24 cellular contexts compared by ENCODE assay signal in genomic region chr5:159911349-159911748, GRCh38. TPM values are rescaled to one million over a fixed set of nuclear protein-coding genes. Genes with fewer than 3 reads are reported as not detected.
DNase-seq lines count a peak whose midpoint lies in the region; ATAC-seq, FAIRE-seq and TF ChIP-seq lines count a peak whose summit lies in the region.
"Had no signal": no experiment of that assay in that cellular context is flagged by ENCODE, and none has a peak within 500 bp of the region (broad histone marks: within the 10 kb centered on the region; RNA-seq: fewer than 3 reads in every experiment).

No MANE protein-coding gene starts in this region.

- no peak for FAIRE-seq in HepG2 (lab: Jason Lieb, UNC)

- no TSS peak for BruUV-seq in HepG2 (replicated peaks; lab: Mats Ljungman, UMichigan)

- ATAC-seq in HepG2 (no peak), esophagus mucosa (no peak)

- no peak overlapping the region for H2AFZ ChIP-seq in HepG2 (ENCODE audit: low read length)

- TF ChIP-seq CTCF in liver (IDR thresholded peaks at IDR 0.05; ENCODE audit: low read depth, low read length, missing input control), result no peak
- TF ChIP-seq CTCF in HepG2 (CRISPR knock-in tag; IDR thresholded peaks at IDR 0.05), result no peak

- H3K9me3 ChIP-seq in liver (ENCODE audit: control insufficient read depth in 4 of 4, low read length in 3 of 4) (no peaks in the 10 kb centered on the region), HepG2 (ENCODE audit: low read length) (no peaks in the 10 kb centered on the region)
- H3K9me3 ChIP-seq: adrenal gland, BLaER1, uterus had no signal

- H3K27me3 ChIP-seq in liver (ENCODE audit: control insufficient read depth in 4 of 4, insufficient read depth in 4 of 4, low read length in 3 of 4) (no peaks in the 10 kb centered on the region), HepG2 (ENCODE audit: control insufficient read depth in 1 of 2, insufficient read depth in 2 of 2, low read length in 2 of 2) (peaks cover 1 to 11% of the 10 kb centered on the region in 2 experiments; a peak in 3 of 5 replicates)
- H3K27me3 ChIP-seq: adrenal gland, uterus had no signal

- no peaks in the 10 kb centered on the region for H3K36me3 ChIP-seq in liver (ENCODE audit: control insufficient read depth in 4 of 4, insufficient read depth in 3 of 4, low read depth in 1 of 4, low read length in 3 of 4)
- no peaks in the 10 kb centered on the region for H3K36me3 ChIP-seq in HepG2 (replicated peaks in 1 of 2; ENCODE audit: control insufficient read depth in 1 of 2, insufficient read depth in 2 of 2, low read length in 2 of 2)
- H3K36me3 ChIP-seq: adrenal gland, BLaER1, uterus had no signal

- no peak overlapping the region for H3K4me2 ChIP-seq in HepG2 (ENCODE audit: low read depth, low read length)
- H3K4me2 ChIP-seq: BLaER1 had no signal

- TF ChIP-seq POLR2A in HepG2 (IDR thresholded peaks at IDR 0.05; ENCODE audit: insufficient read depth in 1 of 2, low read depth in 2 of 2, low read length in 2 of 2), result no peak

- intact Hi-C loops in HepG2 (cut with micrococcal nuclease; ENCODE audit: unreplicated experiment), result loop anchor here (10.0 kb wide), 1 partner anchor 397 kb away; no protein-coding TSS in a partner anchor

- CTCF ChIA-PET in HepG2 (lab: Yijun Ruan, JAX; ENCODE audit: low intra/inter-chr PET ratio, low total read pairs), result no interaction called here

- H3K27ac ChIP-seq in liver (ENCODE audit: low read depth in 1 of 2, low read length in 2 of 2) (peak overlapping the region; percentile 89 to 94), HepG2 (ENCODE audit: extremely low read length, insufficient read depth, low read length) (no peak overlapping the region)
- H3K27ac ChIP-seq: BLaER1, HL-60 had no signal

- peak overlapping the region in 1 of 2 donors; percentile 65 for H3K9ac ChIP-seq in liver (ENCODE audit: low read depth in 1 of 2, low read length in 2 of 2)
- no peak overlapping the region for H3K9ac ChIP-seq in HepG2 (ENCODE audit: insufficient read depth, low read depth, low read length)
- H3K9ac ChIP-seq: BLaER1 had no signal

- H3K4me1 ChIP-seq in liver (ENCODE audit: control insufficient read depth in 4 of 4, insufficient read depth in 4 of 4, low read length in 3 of 4) (peaks cover 9 to 67% (median 56%) of the 10 kb centered on the region in 4 donors), HepG2 (ENCODE audit: insufficient read depth, low read length) (no peaks in the 10 kb centered on the region)
- H3K4me1 ChIP-seq: BLaER1, uterus had no signal

- 59% methylated on average over 4 of the region's 4 CpGs for WGBS in liver
- WGBS in HepG2 (ENCODE audit: low lambda C conversion rate), result 20% methylated on average over 1 of the region's 4 CpGs

- POLR2A ChIA-PET in HepG2 (lab: Yijun Ruan, JAX), result no interaction called here

- no peak overlapping the region for H3K4me3 ChIP-seq in liver (ENCODE audit: low read depth in 1 of 3, low read length in 3 of 3)
- H3K4me3 ChIP-seq in HepG2 (replicated peaks in 1 of 3; ENCODE audit: insufficient read depth in 1 of 3, low read depth in 2 of 3, low read length in 3 of 3), result no peak overlapping the region
- H3K4me3 ChIP-seq: adrenal gland, BLaER1, uterus had no signal

- no peaks in the 10 kb centered on the region for H3K79me2 ChIP-seq in HepG2 (ENCODE audit: insufficient read depth, low read length)

- no peak for DNase-seq in HepG2 (ENCODE audit: low spot score)
- DNase-seq in glomerular visceral epithelial cell (ENCODE audit: extremely low spot score), result peak; percentile 75
- peak; percentile 31 for DNase-seq in mucosa of gallbladder (ENCODE audit: low spot score)
- DNase-seq in AML-193 (lab: John Stamatoyannopoulos, UW), result no peak
- no peak for DNase-seq in NCI-H1694 treated with DMSO at 0.1 percent for 48 hours (lab: John Stamatoyannopoulos, UW)
- DNase-seq in EL, result no peak
- DNase-seq: activated CD8-positive, alpha-beta memory T cell treated with anti-CD3 and anti-CD28 coated beads, Interleukin-2, amount 50 U/mL, for 4 hours; activated effector memory CD4-positive, alpha-beta T cell treated with Interleukin-2 at 50 U/mL for 16 hours; adrenal gland; dermis blood vessel endothelial cell; GDM1; midbrain; MM.1S; NCI-H1436 treated with DMSO at 0.1 percent for 48 hours; NCI-H2171; NCI-H526; Right ventricle myocardium superior; stimulated activated CD4-positive, alpha-beta T cell treated with anti-CD3 and anti-CD28 coated beads, Interleukin-4, amount 100 ng/mL, for 4 hours; uterus had no signal

- in situ Hi-C loops in HepG2 (cut with HindIII; ENCODE audit: extremely low pct_ligation_motif_present, low pct_unique_long_range_greater_than_20kb), result loop anchor here (10.0 kb wide), 1 partner anchor 467 kb away; no protein-coding TSS in a partner anchor

- TF ChIP-seq EP300 in HepG2 (IDR thresholded peaks at IDR 0.05; ENCODE audit: low read depth in 2 of 2, low read length in 2 of 2), result no peak
- no peak for TF ChIP-seq EP300 in HepG2 (CRISPR knock-in tag; IDR thresholded peaks at IDR 0.05; ENCODE audit: borderline replicate concordance)

- TF ChIP-seq RAD21 in liver (IDR thresholded peaks at IDR 0.05) (peak in 1 of 2 donors; percentile 56), HepG2 (CRISPR knock-in tag; IDR thresholded peaks at IDR 0.05) (no peak)

- H4K20me1 ChIP-seq in HepG2 (ENCODE audit: insufficient read depth, low read length), result no peaks in the 10 kb centered on the region
- H4K20me1 ChIP-seq: BLaER1 had no signal

TF ChIP-seq in liver, 16 proteins besides CTCF, POLR2A, EP300 and RAD21 (continues in another document):
- TF ChIP-seq MAX (IDR thresholded peaks at IDR 0.05), result no peak
- peak in 1 of 2 donors; percentile 45 for TF ChIP-seq JUND (IDR thresholded peaks at IDR 0.05)

TF ChIP-seq in HepG2, 621 proteins besides CTCF, POLR2A, EP300 and RAD21 (continues in another document):
- TF ChIP-seq GZF1 (CRISPR knock-in tag; IDR thresholded peaks at IDR 0.05) (no peak), KMT2A (CRISPR knock-in tag; IDR thresholded peaks at IDR 0.05) (no peak), AGO2 (optimal IDR thresholded peaks at IDR 0.05; ENCODE audit: low read depth, low read length) (no peak), HNRNPL (IDR thresholded peaks at IDR 0.05; ENCODE audit: low read depth, low read length) (no peak), MTA3 (CRISPR knock-in tag; IDR thresholded peaks at IDR 0.05) (no peak), SP5 (CRISPR knock-in tag; IDR thresholded peaks at IDR 0.05; ENCODE audit: borderline replicate concordance, low read depth) (no peak), ARNT2 (CRISPR knock-in tag; IDR thresholded peaks at IDR 0.05; ENCODE audit: low read depth) (no peak), ZHX1 (CRISPR knock-in tag; IDR thresholded peaks at IDR 0.05; ENCODE audit: low read depth) (no peak), ZFX (CRISPR knock-in tag; IDR thresholded peaks at IDR 0.05; ENCODE audit: low read depth) (no peak)

RNA-seq across cellular contexts. Expression of gene ADRA1B, which starts 4.9 kb away (rescaled TPM):
- total RNA-seq in liver (10 to 100 TPM in 1 of 2 donors, under 1 TPM in 1; 0.70 to 13.1 TPM), HepG2 (2016; rRNA removed; fragmentation: Illumina TruSeq; extraction: Trizol) (not detected in 2 replicates), mucosa of gallbladder (0.32 TPM), esophagus mucosa (not detected)
- polyA plus RNA-seq in liver (10 to 100 TPM in 1 of 2 donors, 1 to 10 TPM in 1; 6.0 to 10.3 TPM), HepG2 (2011; rRNA removed) (not detected in 2 replicates)
- total RNA-seq in HepG2 (2016; cell fraction: cytosol; rRNA removed; fragmentation: Illumina TruSeq; extraction: Trizol; ENCODE audit: low read depth), result not detected in 2 replicates
- total RNA-seq in HepG2 (2016; cell fraction: insoluble cytoplasmic fraction; rRNA removed; fragmentation: Illumina TruSeq; extraction: Trizol), result not detected in 2 replicates
- not detected in 2 replicates for total RNA-seq in HepG2 (2016; cell fraction: membrane; rRNA removed; fragmentation: Illumina TruSeq; extraction: Trizol)
- not detected in 2 replicates for total RNA-seq in HepG2 (2016; cell fraction: nucleus; rRNA removed; fragmentation: Illumina TruSeq; extraction: Trizol)
- polyA plus RNA-seq in HepG2 (2011; cell fraction: cytosol; rRNA removed), result not detected in 2 replicates
- polyA plus RNA-seq in HepG2 (2011; cell fraction: nucleus; rRNA removed), result not detected in 2 replicates
- polyA plus RNA-seq in HepG2 (2012), result not detected in 2 replicates
- not detected in 2 replicates for polyA plus RNA-seq in HepG2 (2016; cell fraction: cytosol; fragmentation: Illumina TruSeq; extraction: Trizol; ENCODE audit: low read depth)
- polyA plus RNA-seq in HepG2 (2016; cell fraction: insoluble cytoplasmic fraction; fragmentation: Illumina TruSeq; extraction: Trizol; ENCODE audit: low read depth), result not detected in 2 replicates
- not detected in 2 replicates for polyA plus RNA-seq in HepG2 (2016; cell fraction: membrane; fragmentation: Illumina TruSeq; extraction: Trizol; ENCODE audit: low read depth)
- not detected in 2 replicates for polyA plus RNA-seq in HepG2 (2016; cell fraction: nucleus; fragmentation: Illumina TruSeq; extraction: Trizol; ENCODE audit: insufficient read depth, low read depth)
- 0.14 TPM in 1 of 2 replicates, not detected in the other for polyA minus RNA-seq in HepG2 (2011; rRNA and poly(A)+ RNA removed; ENCODE audit: low replicate concordance)
- not detected in 2 replicates for polyA minus RNA-seq in HepG2 (2011; cell fraction: cytosol; rRNA and poly(A)+ RNA removed)
- not detected in 2 replicates for polyA minus RNA-seq in HepG2 (2011; cell fraction: nucleus; rRNA and poly(A)+ RNA removed)
- polyA plus RNA-seq: IgD-negative memory B cell had no signal

Comparison
In these comparisons a context has a peak if more than half of its experiments do, and no peak if none do; other contexts are left out.
1. DNase-seq: peak in glomerular visceral epithelial cell (single experiment) and mucosa of gallbladder (single experiment); none in HepG2 (single experiment), AML-193 (0 of 2), NCI-H1694 treated with DMSO at 0.1 percent for 48 hours (single experiment) and EL (single experiment).